In genomic region chr10:74923556-74923955, GRCh38 we compare ENCODE assay signal across 9 cellular contexts.
DNase-seq lines count a peak whose midpoint lies in the region; ATAC-seq and TF ChIP-seq lines count a peak whose summit lies in the region.
"Had no signal": no experiment of that assay in that cellular context is flagged by ENCODE, and none has a peak within 500 bp of the region (broad histone marks: within the 10 kb centered on the region; RNA-seq: fewer than 3 reads in every experiment).

No MANE protein-coding gene starts in this region.

- no peak overlapping the region for H3K4me3 ChIP-seq in DND-41 (ENCODE audit: low read depth in 1 of 2, low read length in 2 of 2)
- H3K4me3 ChIP-seq in esophagus (ENCODE audit: low read depth in 1 of 2, low read length in 2 of 2): no peak overlapping the region
- H3K4me3 ChIP-seq in gastrocnemius medialis: no peak overlapping the region

- H3K36me3 ChIP-seq in DND-41 (ENCODE audit: insufficient read depth, low read length) (no peaks in the 10 kb centered on the region), esophagus (ENCODE audit: control insufficient read depth in 2 of 2, insufficient read depth in 2 of 2, low read length in 1 of 2) (no peaks in the 10 kb centered on the region), gastrocnemius medialis (no peaks in the 10 kb centered on the region)

- H3K9me3 ChIP-seq in DND-41 (ENCODE audit: insufficient read depth, low read length, severe bottlenecking) (no peaks in the 10 kb centered on the region), esophagus (ENCODE audit: control insufficient read depth in 2 of 2, insufficient read depth in 1 of 2, low read depth in 1 of 2, low read length in 1 of 2) (no peaks in the 10 kb centered on the region), gastrocnemius medialis (no peaks in the 10 kb centered on the region)

- TF ChIP-seq CTCF in DND-41 (IDR thresholded peaks at IDR 0.05; ENCODE audit: borderline replicate concordance, extremely low read depth, low read length, poor library complexity, severe bottlenecking) (no peak), gastrocnemius medialis (IDR thresholded peaks at IDR 0.05 in 4 of 5, conservative IDR thresholded peaks at IDR 0.05 in 1 of 5) (no peak)

- ATAC-seq in DND-41 (ENCODE audit: insufficient read depth, low read depth): peak; percentile 45; the same call in 1 of the 3 replicates
- ATAC-seq in gastrocnemius medialis: no peak
- ATAC-seq in HG02642 (IDR thresholded peaks at IDR 0.05; ENCODE audit: poor library complexity, unreplicated experiment): no peak
- no peak for ATAC-seq in GM21737 (IDR thresholded peaks at IDR 0.05; ENCODE audit: unreplicated experiment)
- no peak for ATAC-seq in HG03045 (IDR thresholded peaks at IDR 0.05; ENCODE audit: unreplicated experiment)

- no peak overlapping the region for H2AFZ ChIP-seq in DND-41 (ENCODE audit: low read depth, low read length)

- H3K9ac ChIP-seq in DND-41 (ENCODE audit: low read depth, low read length): no peak overlapping the region

- WGBS in esophagus, 2 donors: 51 to 59% methylated on average over 4 of the region's 4 CpGs

- peaks cover 12% of the 10 kb centered on the region for H3K79me2 ChIP-seq in DND-41 (ENCODE audit: insufficient read depth, low read length)

- H3K4me2 ChIP-seq in DND-41 (ENCODE audit: insufficient read depth, low read length): no peak overlapping the region

- in situ Hi-C loops in gastrocnemius medialis (cut with MboI; ENCODE audit: low sequenced_read_pairs in 4 of 4): no loop called here

- DNase-seq in DND-41: peak; percentile 19
- peak; percentile 56 for DNase-seq in NCI-H69 (lab: John Stamatoyannopoulos, UW)
- no peak for DNase-seq in gastrocnemius medialis
- no peak for DNase-seq in posterior cingulate gyrus

- no peaks in the 10 kb centered on the region for H3K4me1 ChIP-seq in DND-41 (ENCODE audit: insufficient read depth, low read length)
- peaks cover 6 to 12% of the 10 kb centered on the region in 2 donors for H3K4me1 ChIP-seq in esophagus (ENCODE audit: control insufficient read depth in 2 of 2, insufficient read depth in 2 of 2, low read length in 1 of 2)
- peaks cover 67 to 76% of the 10 kb centered on the region in 2 donors for H3K4me1 ChIP-seq in gastrocnemius medialis

- no peak overlapping the region for H3K27ac ChIP-seq in DND-41 (ENCODE audit: low read length)
- peak overlapping the region; percentile 52 to 58 for H3K27ac ChIP-seq in esophagus (ENCODE audit: low read depth in 2 of 2, low read length in 1 of 2)
- peak overlapping the region; percentile 49 to 73 (median 59) for H3K27ac ChIP-seq in gastrocnemius medialis
- H3K27ac ChIP-seq: HL-60 had no signal

- intact Hi-C loops in gastrocnemius medialis (cut with DNase I; ENCODE audit: low total_unique reads) (loop anchor here (5.0 kb wide), 1 partner anchor 81 kb away; no protein-coding TSS in a partner anchor), posterior cingulate gyrus (cut with DNase I) (loop anchor here (10.0 kb wide), 2 partner anchors 61 to 99 kb away; partner anchors contain the start of gene KAT6B)

- H3K27me3 ChIP-seq in DND-41 (ENCODE audit: insufficient read depth, low read length, poor library complexity) (no peaks in the 10 kb centered on the region), esophagus (ENCODE audit: control insufficient read depth in 1 of 2, insufficient read depth in 2 of 2, low read length in 2 of 2) (no peaks in the 10 kb centered on the region), gastrocnemius medialis (no peaks in the 10 kb centered on the region)

- H4K20me1 ChIP-seq in DND-41 (ENCODE audit: insufficient read depth, low read length): peaks cover 10% of the 10 kb centered on the region

- TF ChIP-seq POLR2A in gastrocnemius medialis (IDR thresholded peaks at IDR 0.05): no peak

Comparison
In these comparisons a context has a peak if more than half of its experiments do, and no peak if none do; other contexts are left out.
1. DNase-seq: peak in DND-41 (single experiment) and NCI-H69 (single experiment); none in gastrocnemius medialis (0 of 2) and posterior cingulate gyrus (0 of 10).